In the genomic region with DNA sequence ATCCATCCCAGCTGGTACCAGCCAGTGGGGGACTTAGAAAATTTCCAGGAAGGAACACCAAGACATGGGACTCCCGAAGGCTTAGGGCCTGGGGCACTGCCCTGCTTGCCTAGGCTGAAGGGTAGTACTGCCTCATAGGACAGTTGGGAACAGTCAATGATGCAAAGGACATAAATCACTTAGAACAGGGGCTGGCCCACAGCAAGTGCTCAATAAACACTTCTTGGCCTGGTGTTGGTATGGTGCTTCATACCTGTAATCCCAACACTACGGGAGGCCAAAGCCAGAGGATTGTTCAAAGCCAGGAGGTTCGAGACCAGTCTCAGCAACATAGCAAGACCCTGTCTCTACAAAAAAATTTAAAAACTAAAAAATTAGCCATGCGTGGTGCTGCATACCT, we compare ENCODE assay signal across 20 cellular contexts. TPM values are rescaled to one million over a fixed set of nuclear protein-coding genes. Genes with fewer than 3 reads are reported as not detected.
DNase-seq lines count a peak whose midpoint lies in the region; ATAC-seq and TF ChIP-seq lines count a peak whose summit lies in the region.
"Had no signal": no experiment of that assay in that cellular context is flagged by ENCODE, and none has a peak within 500 bp of the region (broad histone marks: within the 10 kb centered on the region; RNA-seq: fewer than 3 reads in every experiment).

No MANE protein-coding gene starts in this region.

- no peaks in the 10 kb centered on the region for H3K27me3 ChIP-seq in BLaER1 treated with 17β-estradiol and CSF1 and Interleukin-3, amounts not matched to agents 10 nM and 100 nM
- H3K27me3 ChIP-seq in hepatocyte (no peaks in the 10 kb centered on the region), upper lobe of right lung (no peaks in the 10 kb centered on the region)

- TF ChIP-seq CTCF in neural crest cell (conservative IDR thresholded peaks at IDR 0.05) (no peak), hepatocyte (IDR thresholded peaks at IDR 0.05; ENCODE audit: poor library complexity) (no peak), upper lobe of right lung (IDR thresholded peaks at IDR 0.05) (no peak)

- H3K4me1 Mint-ChIP-seq in activated CD4-positive, alpha-beta T cell treated with anti-CD3 and anti-CD28 coated beads, Interleukin-2, amount 10 ng/mL, durations not matched to agents 24 days and 14 days = peaks cover 35% of the 10 kb centered on the region
- H3K4me1 Mint-ChIP-seq in T-helper 17 cell (peaks cover 20% of the 10 kb centered on the region), neural crest cell (peaks cover 10% of the 10 kb centered on the region)

- intact Hi-C loops in activated CD4-positive, alpha-beta T cell treated with anti-CD3 and anti-CD28 coated beads, Interleukin-2, amount 10 ng/mL, durations not matched to agents 24 days and 14 days (cut with micrococcal nuclease) = no loop called here
- intact Hi-C loops in upper lobe of right lung (cut with DNase I) = no loop called here

- ATAC-seq in T-helper 17 cell (no peak), upper lobe of right lung (no peak), GM18909 (IDR thresholded peaks at IDR 0.05; ENCODE audit: poor library complexity, unreplicated experiment) (no peak)

- peaks cover 68 to 91% (median 82%) of the 10 kb centered on the region in 11 experiments for H3K36me3 ChIP-seq in BLaER1 treated with 17β-estradiol and CSF1 and Interleukin-3, amounts not matched to agents 10 nM and 100 nM
- H3K36me3 ChIP-seq in hepatocyte (replicated peaks; ENCODE audit: insufficient read depth, low read depth) (no peaks in the 10 kb centered on the region), upper lobe of right lung (peaks cover 63% of the 10 kb centered on the region)

- H3K9me3 ChIP-seq in BLaER1 treated with 17β-estradiol and CSF1 and Interleukin-3, amounts not matched to agents 10 nM and 100 nM (replicated peaks in 1 of 11) = no peaks in the 10 kb centered on the region
- H3K9me3 ChIP-seq in T-helper 17 cell (ENCODE audit: control insufficient read depth, low read length, poor library complexity, severe bottlenecking) (no peaks in the 10 kb centered on the region), hepatocyte (ENCODE audit: low read depth) (no peaks in the 10 kb centered on the region), upper lobe of right lung (no peaks in the 10 kb centered on the region)
- H3K9me3 ChIP-seq: Caco-2, HAP-1 had no signal

- no peak overlapping the region for H3K4me3 Mint-ChIP-seq in activated CD4-positive, alpha-beta T cell treated with anti-CD3 and anti-CD28 coated beads, Interleukin-2, amount 10 ng/mL, durations not matched to agents 24 days and 14 days
- H3K4me3 Mint-ChIP-seq in T-helper 17 cell (no peak overlapping the region), neural crest cell (peak overlapping the region; percentile 69)

- no peak for DNase-seq in activated CD4-positive, alpha-beta T cell treated with anti-CD3 and anti-CD28 coated beads, Interleukin-2, amount 10 ng/mL, durations not matched to agents 24 days and 14 days
- DNase-seq in activated CD4-positive, alpha-beta T cell treated with anti-CD3 and anti-CD28 coated beads for 4 hours = no peak
- DNase-seq in T-helper 17 cell (no peak), neural crest cell (ENCODE audit: low read depth, low spot score) (no peak), hepatocyte (ENCODE audit: low spot score) (no peak), upper lobe of right lung (no peak)
- DNase-seq: C1 segment of cervical spinal cord, Caco-2, DMS153, EL, Kasumi-1, NCI-H1105, NCI-H1694 treated with DMSO at 0.1 percent for 48 hours, NCI-H2107, NCI-H2227 treated with DMSO at 0.1 percent for 48 hours, NCI-H524 had no signal

- H3K4me2 ChIP-seq in BLaER1 treated with 17β-estradiol and CSF1 and Interleukin-3, amounts not matched to agents 10 nM and 100 nM = no peak overlapping the region; a peak in 2 of 22 replicates
- no peak overlapping the region for H3K4me2 ChIP-seq in hepatocyte

- H3K27me3 Mint-ChIP-seq in activated CD4-positive, alpha-beta T cell treated with anti-CD3 and anti-CD28 coated beads, Interleukin-2, amount 10 ng/mL, durations not matched to agents 24 days and 14 days = no peaks in the 10 kb centered on the region
- H3K27me3 Mint-ChIP-seq in T-helper 17 cell = no peaks in the 10 kb centered on the region
- H3K27me3 Mint-ChIP-seq in neural crest cell (ENCODE audit: low read depth) = no peaks in the 10 kb centered on the region
- H3K27me3 Mint-ChIP-seq: IgD-negative memory B cell had no signal

- no peak overlapping the region for H3K4me3 ChIP-seq in BLaER1 treated with 17β-estradiol and CSF1 and Interleukin-3, amounts not matched to agents 10 nM and 100 nM
- H3K4me3 ChIP-seq in hepatocyte (no peak overlapping the region), upper lobe of right lung (no peak overlapping the region)
- H3K4me3 ChIP-seq: HAP-1 had no signal

- H3K9me2 ChIP-seq in hepatocyte (replicated peaks; ENCODE audit: insufficient read depth) = no peaks in the 10 kb centered on the region

- no peaks in the 10 kb centered on the region for H3K9me3 Mint-ChIP-seq in activated CD4-positive, alpha-beta T cell treated with anti-CD3 and anti-CD28 coated beads, Interleukin-2, amount 10 ng/mL, durations not matched to agents 24 days and 14 days
- H3K9me3 Mint-ChIP-seq in neural crest cell = no peaks in the 10 kb centered on the region
- H3K9me3 Mint-ChIP-seq: IgD-negative memory B cell had no signal

- H3K79me2 ChIP-seq in hepatocyte = peaks cover 57% of the 10 kb centered on the region

- no peak overlapping the region for H3K27ac ChIP-seq in BLaER1 treated with 17β-estradiol and CSF1 and Interleukin-3, amounts not matched to agents 10 nM and 100 nM
- H3K27ac ChIP-seq in hepatocyte = no peak overlapping the region
- H3K27ac ChIP-seq in upper lobe of right lung = no peak overlapping the region

- no peak overlapping the region for H2AFZ ChIP-seq in hepatocyte

- peaks cover 37 to 98% (median 90%) of the 10 kb centered on the region in 11 experiments; a peak in 21 of 22 replicates for H4K20me1 ChIP-seq in BLaER1 treated with 17β-estradiol and CSF1 and Interleukin-3, amounts not matched to agents 10 nM and 100 nM
- peaks cover 2% of the 10 kb centered on the region for H4K20me1 ChIP-seq in hepatocyte (ENCODE audit: insufficient read depth, poor library complexity, severe bottlenecking)

- H3K9ac ChIP-seq in BLaER1 treated with 17β-estradiol and CSF1 and Interleukin-3, amounts not matched to agents 10 nM and 100 nM = peak overlapping the region in 7 of 11 experiments; percentile 5 to 35 (median 27); a peak in 6 of 22 replicates

- H3K27ac Mint-ChIP-seq in activated CD4-positive, alpha-beta T cell treated with anti-CD3 and anti-CD28 coated beads, Interleukin-2, amount 10 ng/mL, durations not matched to agents 24 days and 14 days = peak overlapping the region; percentile 52
- peak overlapping the region; percentile 19 for H3K27ac Mint-ChIP-seq in T-helper 17 cell
- no peak overlapping the region for H3K27ac Mint-ChIP-seq in neural crest cell (ENCODE audit: unreplicated experiment)

- H3K4me1 ChIP-seq in BLaER1 treated with 17β-estradiol and CSF1 and Interleukin-3, amounts not matched to agents 10 nM and 100 nM = peaks cover 23 to 45% (median 37%) of the 10 kb centered on the region in 10 experiments
- H3K4me1 ChIP-seq in hepatocyte (ENCODE audit: insufficient read depth) (peaks cover 10% of the 10 kb centered on the region), upper lobe of right lung (peaks cover 28% of the 10 kb centered on the region)

- WGBS in hepatocyte (ENCODE audit: low lambda C conversion rate, missing lambda C conversion rate) = 96% methylated on average over 4 of the region's 4 CpGs

- peaks cover 47% of the 10 kb centered on the region for H3K36me3 Mint-ChIP-seq in activated CD4-positive, alpha-beta T cell treated with anti-CD3 and anti-CD28 coated beads, Interleukin-2, amount 10 ng/mL, durations not matched to agents 24 days and 14 days (ENCODE audit: low read depth)
- H3K36me3 Mint-ChIP-seq in T-helper 17 cell (ENCODE audit: low read depth) (no peaks in the 10 kb centered on the region), neural crest cell (ENCODE audit: low read depth) (peaks cover 14% of the 10 kb centered on the region)

RNA-seq across cellular contexts. Expression of gene KEAP1, which starts 5.8 kb away (rescaled TPM):
- total RNA-seq in activated CD4-positive, alpha-beta T cell treated with anti-CD3 and anti-CD28 coated beads, Interleukin-2, amount 10 ng/mL, durations not matched to agents 24 days and 14 days = 81.0 and 82.1 TPM in 2 replicates
- total RNA-seq in T-helper 17 cell (10 to 100 TPM; 13.7 to 27.3 TPM), neural crest cell (79.7 and 82.5 TPM in 2 replicates), hepatocyte (47.2 and 48.2 TPM in 2 replicates), upper lobe of right lung (69.1 TPM)
- 44.7 and 66.8 TPM in 2 replicates for polyA plus RNA-seq in hepatocyte

RNA-seq across cellular contexts. Expression of gene S1PR5, which starts 19.9 kb away (rescaled TPM):
- not detected in 2 replicates for total RNA-seq in activated CD4-positive, alpha-beta T cell treated with anti-CD3 and anti-CD28 coated beads, Interleukin-2, amount 10 ng/mL, durations not matched to agents 24 days and 14 days
- total RNA-seq in T-helper 17 cell (1 to 10 TPM in 1 of 2 donors, under 1 TPM in 1; 0.50 to 1.3 TPM), neural crest cell (0.79 and 1.1 TPM in 2 replicates), hepatocyte (0.17 and 0.56 TPM in 2 replicates), upper lobe of right lung (2.1 TPM)
- 0.38 and 0.75 TPM in 2 replicates for polyA plus RNA-seq in hepatocyte

RNA-seq across cellular contexts. Expression of gene ATG4D, which starts 46.3 kb away (rescaled TPM):
- total RNA-seq in activated CD4-positive, alpha-beta T cell treated with anti-CD3 and anti-CD28 coated beads, Interleukin-2, amount 10 ng/mL, durations not matched to agents 24 days and 14 days = 36.7 and 40.8 TPM in 2 replicates
- 10 to 100 TPM; 70.6 to 70.7 TPM for total RNA-seq in T-helper 17 cell
- 53.3 and 56.7 TPM in 2 replicates for total RNA-seq in neural crest cell
- total RNA-seq in hepatocyte = 13.1 and 24.1 TPM in 2 replicates
- 34.5 and 40.0 TPM in 2 replicates for polyA plus RNA-seq in hepatocyte
- total RNA-seq in upper lobe of right lung = 21.0 TPM
